10 cellular contexts compared by ENCODE assay signal in genomic region chr11:17730608-17731462, GRCh38. TPM values are rescaled to one million over a fixed set of nuclear protein-coding genes. Genes with fewer than 3 reads are reported as not detected.
A peak's percentile ranks its signal among the peaks of the same experiment; 100 is the strongest.
DNase-seq lines count a peak whose midpoint lies in the region; ATAC-seq, FAIRE-seq and TF ChIP-seq lines count a peak whose summit lies in the region.
"Had no signal": no experiment of that assay in that cellular context is flagged by ENCODE, and none has a peak within 500 bp of the region (broad histone marks: within the 10 kb centered on the region; RNA-seq: fewer than 3 reads in every experiment).

No MANE protein-coding gene starts in this region.

- H3K9me3 ChIP-seq in T-helper 17 cell (ENCODE audit: control insufficient read depth, low read length, poor library complexity, severe bottlenecking) (no peaks in the 10 kb centered on the region), small intestine (ENCODE audit: control insufficient read depth, low read depth) (no peaks in the 10 kb centered on the region)
- H3K9me3 ChIP-seq: neutrophil had no signal

- H3K4me3 Mint-ChIP-seq in T-helper 17 cell: no peak overlapping the region

- H3K4me1 Mint-ChIP-seq in T-helper 17 cell: peaks cover 5% of the 10 kb centered on the region

- DNase-seq in NK-92 treated with Interleukin-12 subunit alpha and Interleukin-12 subunit beta, amount 100 ng/mL, for 24 hours (lab: John Stamatoyannopoulos, UW): peak; percentile 36
- DNase-seq in NK-92 (lab: John Stamatoyannopoulos, UW; ENCODE audit: unreplicated experiment): no peak
- peak; percentile 72 to 84 for DNase-seq in NCI-H1930 (lab: John Stamatoyannopoulos, UW)
- DNase-seq in T-helper 17 cell: peak in 1 of 3 donors; percentile 47
- DNase-seq in astrocyte of the cerebellum (ENCODE audit: low read depth): peak; percentile 65
- peak; percentile 90 for DNase-seq in hepatic stellate cell (ENCODE audit: low spot score)
- DNase-seq in small intestine: peak; percentile 77

- peak; percentile 68 for ATAC-seq in HG02970 (IDR thresholded peaks at IDR 0.05; ENCODE audit: low FRiP score, unreplicated experiment)
- ATAC-seq in T-helper 17 cell: peak; percentile 76

- no peak overlapping the region for H3K27ac ChIP-seq in small intestine (ENCODE audit: low read depth in 1 of 2, low read length in 1 of 2)
- H3K27ac ChIP-seq: neutrophil had no signal

- FAIRE-seq in small intestine (lab: Jason Lieb, UNC): no peak
- FAIRE-seq: A204.1 had no signal

- H3K4me3 ChIP-seq in astrocyte of the cerebellum (ENCODE audit: low read depth, low read length) (no peak overlapping the region), small intestine (ENCODE audit: low read depth in 1 of 2, low read length in 2 of 2) (no peak overlapping the region)

- H3K4me1 ChIP-seq in small intestine (ENCODE audit: control insufficient read depth in 2 of 2, insufficient read depth in 1 of 2, low read depth in 1 of 2, low read length in 1 of 2): no peaks in the 10 kb centered on the region

- in situ Hi-C loops in astrocyte of the cerebellum (cut with HindIII; ENCODE audit: low sequenced_read_pairs): no loop called here

- peaks cover 3 to 12% of the 10 kb centered on the region in 2 donors for H3K27me3 ChIP-seq in small intestine (ENCODE audit: control insufficient read depth in 2 of 2, insufficient read depth in 2 of 2, low read length in 2 of 2)

- 13 to 19% (median 14%) methylated on average over 9 of the region's 9 CpGs for WGBS in small intestine, 3 donors

- TF ChIP-seq CTCF in astrocyte of the cerebellum (IDR thresholded peaks at IDR 0.05; ENCODE audit: low read depth, low read length, missing control alignments): peak; percentile 91

- peaks cover 71% of the 10 kb centered on the region for H3K27me3 Mint-ChIP-seq in T-helper 17 cell

- no peak overlapping the region for H3K27ac Mint-ChIP-seq in T-helper 17 cell

- no peaks in the 10 kb centered on the region for H3K36me3 Mint-ChIP-seq in T-helper 17 cell (ENCODE audit: low read depth)

- no peaks in the 10 kb centered on the region for H3K36me3 ChIP-seq in small intestine (ENCODE audit: control insufficient read depth in 2 of 2, insufficient read depth in 2 of 2, low read length in 2 of 2)
- H3K36me3 ChIP-seq: neutrophil had no signal

RNA-seq across cellular contexts. Expression of gene KCNC1, which starts 3.7 kb away (rescaled TPM):
- not detected for total RNA-seq in T-helper 17 cell
- under 1 TPM in 1 of 3 donors, not detected in 2; 0.13 TPM for polyA plus RNA-seq in small intestine

RNA-seq across cellular contexts. Expression of gene MYOD1, which starts 11.5 kb away (rescaled TPM):
- total RNA-seq in T-helper 17 cell: not detected
- polyA plus RNA-seq in small intestine: not detected
